14 cellular contexts compared by ENCODE assay signal in the genomic region with DNA sequence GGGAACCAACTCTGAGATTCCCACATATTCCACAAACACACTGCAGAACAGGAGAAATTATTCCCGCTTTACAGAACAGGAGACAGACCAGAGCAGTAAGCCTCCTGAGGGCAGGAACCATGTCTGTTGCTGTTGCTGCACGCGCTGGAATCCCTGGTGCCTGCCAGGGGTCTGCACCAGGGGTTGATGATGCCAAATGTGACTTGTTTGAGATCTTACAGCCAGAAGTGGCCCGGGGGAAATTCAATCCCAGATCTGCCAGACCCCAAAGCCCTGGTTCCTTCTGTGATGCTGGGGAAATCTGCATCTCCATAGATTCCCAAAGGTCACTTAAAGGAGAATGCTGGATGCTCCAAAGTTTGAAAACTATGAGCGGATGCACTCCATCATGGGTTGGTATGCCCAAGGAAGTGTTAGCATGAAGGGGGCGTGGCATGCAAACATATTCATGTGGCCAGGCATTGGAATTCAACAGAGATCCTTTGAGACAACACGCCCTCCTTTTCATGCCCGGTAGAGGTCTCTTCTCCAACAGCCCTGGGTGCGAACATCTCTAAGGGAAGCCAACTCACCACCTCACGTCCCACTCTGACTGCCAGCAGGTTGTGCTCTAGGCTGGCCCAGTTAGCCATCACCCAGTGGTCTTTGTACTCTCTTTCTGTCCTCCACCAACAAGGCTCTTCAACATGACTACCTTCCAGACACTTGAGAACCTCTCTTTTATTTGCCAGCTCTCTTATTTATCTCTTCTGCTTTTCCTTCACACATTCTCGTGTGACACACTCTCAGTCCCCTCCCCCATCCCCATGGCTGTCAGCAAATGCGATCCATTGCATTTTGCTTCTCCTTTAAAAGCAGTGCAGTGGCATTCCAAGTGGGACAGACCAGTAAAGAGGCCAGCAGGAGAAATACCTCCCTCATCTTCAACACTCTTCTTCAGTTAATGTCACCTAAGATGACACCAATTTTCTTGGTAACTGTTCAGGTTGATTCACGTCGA.
A peak's percentile ranks its signal among the peaks of the same experiment; 100 is the strongest.
DNase-seq lines count a peak whose midpoint lies in the region; ATAC-seq lines count a peak whose summit lies in the region.
"Had no signal": no experiment of that assay in that cellular context is flagged by ENCODE, and none has a peak within 500 bp of the region (broad histone marks: within the 10 kb centered on the region; RNA-seq: fewer than 3 reads in every experiment).

No MANE protein-coding gene starts in this region.

- POLR2A ChIA-PET in naive thymus-derived CD8-positive, alpha-beta T cell (lab: Charles Lee): interaction anchor here (0.7 kb wide), 1 partner anchor 126 kb away, joined by 3 read pairs; no protein-coding TSS in a partner anchor

- peaks cover 19 to 40% (median 22%) of the 10 kb centered on the region in 3 donors for H3K4me1 Mint-ChIP-seq in IgD-negative memory B cell
- H3K4me1 Mint-ChIP-seq in naive thymus-derived CD8-positive, alpha-beta T cell: peaks cover 23 to 40% (median 30%) of the 10 kb centered on the region in 4 donors

- ATAC-seq in naive thymus-derived CD8-positive, alpha-beta T cell: no peak
- no peak for ATAC-seq in GM19351 (IDR thresholded peaks at IDR 0.05; ENCODE audit: unreplicated experiment)
- ATAC-seq in GM19328 (IDR thresholded peaks at IDR 0.05; ENCODE audit: unreplicated experiment): no peak
- ATAC-seq in GM19324 (IDR thresholded peaks at IDR 0.05; ENCODE audit: low FRiP score, unreplicated experiment): no peak

- H3K9me3 Mint-ChIP-seq in IgD-negative memory B cell: no peaks in the 10 kb centered on the region
- no peaks in the 10 kb centered on the region for H3K9me3 Mint-ChIP-seq in naive thymus-derived CD8-positive, alpha-beta T cell

- peaks cover 82% of the 10 kb centered on the region for H3K4me1 ChIP-seq in BLaER1

- H3K9me3 ChIP-seq in BLaER1: peaks cover 6% of the 10 kb centered on the region; the same call in 1 of the 2 replicates
- H3K9me3 ChIP-seq: adrenal gland had no signal

- no peaks in the 10 kb centered on the region for H4K20me1 ChIP-seq in BLaER1

- peak overlapping the region in 3 of 4 donors; percentile 16 to 38 (median 24) for H3K4me3 Mint-ChIP-seq in IgD-negative memory B cell
- H3K4me3 Mint-ChIP-seq in naive thymus-derived CD8-positive, alpha-beta T cell: no peak overlapping the region

- no peaks in the 10 kb centered on the region for H3K36me3 ChIP-seq in BLaER1
- H3K36me3 ChIP-seq: adrenal gland had no signal

- peak overlapping the region in 1 of 3 donors; percentile 84 for H3K27ac Mint-ChIP-seq in IgD-negative memory B cell
- peak overlapping the region in 6 of 10 donors; percentile 25 to 81 (median 76) for H3K27ac Mint-ChIP-seq in naive thymus-derived CD8-positive, alpha-beta T cell

- no peak overlapping the region for H3K27ac ChIP-seq in BLaER1
- H3K27ac ChIP-seq: adrenal gland had no signal

- H3K27me3 ChIP-seq in BLaER1: no peaks in the 10 kb centered on the region
- H3K27me3 ChIP-seq: adrenal gland had no signal

- DNase-seq in ecto neural progenitor cell (ENCODE audit: low spot score): peak; percentile 23
- DNase-seq in naive thymus-derived CD8-positive, alpha-beta T cell: no peak
- no peak for DNase-seq in activated naive CD4-positive, alpha-beta T cell treated with Interleukin-2 at 50 U/mL for 16 hours
- DNase-seq: KBM-7, NCI-H1694 treated with DMSO at 0.1 percent for 48 hours, NCI-H774, SHP77 treated with DMSO at 0.1 percent for 48 hours had no signal

- H3K4me3 ChIP-seq in BLaER1: no peak overlapping the region
- H3K4me3 ChIP-seq: adrenal gland, GM23248 had no signal

- H3K9ac ChIP-seq in BLaER1: no peak overlapping the region
- H3K9ac ChIP-seq: GM23248 had no signal

- H3K27me3 Mint-ChIP-seq in IgD-negative memory B cell: no peaks in the 10 kb centered on the region
- H3K27me3 Mint-ChIP-seq in naive thymus-derived CD8-positive, alpha-beta T cell: no peaks in the 10 kb centered on the region

- H3K4me2 ChIP-seq in BLaER1: peak overlapping the region; percentile 27

- H3K36me3 Mint-ChIP-seq in IgD-negative memory B cell: peaks cover 2% of the 10 kb centered on the region
- no peaks in the 10 kb centered on the region for H3K36me3 Mint-ChIP-seq in naive thymus-derived CD8-positive, alpha-beta T cell

Comparison
In these comparisons a context has a peak if more than half of its experiments do, and no peak if none do; other contexts are left out.
1. H3K4me3 Mint-ChIP-seq: peak in IgD-negative memory B cell (3 of 4); none in naive thymus-derived CD8-positive, alpha-beta T cell (0 of 10).